8 cellular contexts compared by ENCODE assay signal in the genomic region with DNA sequence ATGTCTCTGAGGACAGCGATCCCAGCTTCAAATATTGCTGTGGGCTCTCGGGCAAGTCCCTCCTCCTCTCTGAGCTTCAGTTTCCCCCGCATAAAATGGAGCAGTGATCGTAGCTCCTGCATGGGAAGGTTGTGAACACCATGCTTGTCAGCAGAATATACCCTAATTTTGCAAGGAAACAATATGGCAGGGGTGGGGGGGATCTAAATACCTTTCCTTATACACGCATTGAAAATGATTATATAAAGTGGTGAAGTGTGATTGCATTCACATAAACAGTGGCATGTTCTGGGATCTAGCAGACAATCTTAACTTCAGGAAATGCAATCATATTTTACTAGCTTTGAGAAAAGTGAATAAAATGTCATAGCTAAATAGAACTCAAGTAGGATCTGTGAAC. TPM values are rescaled to one million over a fixed set of nuclear protein-coding genes. Genes with fewer than 3 reads are reported as not detected.
"Had no signal": no experiment of that assay in that cellular context is flagged by ENCODE, and none has a peak within 500 bp of the region (broad histone marks: within the 10 kb centered on the region; RNA-seq: fewer than 3 reads in every experiment).

No MANE protein-coding gene starts in this region.

- ATAC-seq: HCT116, HepG2 had no signal

- H3K4me3 ChIP-seq: GM23248, HAP-1 had no signal

- H3K27ac ChIP-seq: GM23248, HL-60 had no signal

- H3K9ac ChIP-seq: GM23248 had no signal

- H3K4me1 ChIP-seq: HAP-1 had no signal

- FAIRE-seq: HepG2 had no signal

- H2AFZ ChIP-seq: GM23248 had no signal

- DNase-seq: GM23248, GOT3, HFFc6 had no signal

- H3K9me3 ChIP-seq: HAP-1 had no signal

- H3K36me3 ChIP-seq: HAP-1 had no signal

RNA-seq across cellular contexts. Expression of a gene that starts 24.0 kb away (rescaled TPM):
- total RNA-seq: GM23248 had no signal
- polyA plus RNA-seq: IgD-negative memory B cell had no signal
